Comparison of ENCODE assay signal across 15 cellular contexts in the genomic region with DNA sequence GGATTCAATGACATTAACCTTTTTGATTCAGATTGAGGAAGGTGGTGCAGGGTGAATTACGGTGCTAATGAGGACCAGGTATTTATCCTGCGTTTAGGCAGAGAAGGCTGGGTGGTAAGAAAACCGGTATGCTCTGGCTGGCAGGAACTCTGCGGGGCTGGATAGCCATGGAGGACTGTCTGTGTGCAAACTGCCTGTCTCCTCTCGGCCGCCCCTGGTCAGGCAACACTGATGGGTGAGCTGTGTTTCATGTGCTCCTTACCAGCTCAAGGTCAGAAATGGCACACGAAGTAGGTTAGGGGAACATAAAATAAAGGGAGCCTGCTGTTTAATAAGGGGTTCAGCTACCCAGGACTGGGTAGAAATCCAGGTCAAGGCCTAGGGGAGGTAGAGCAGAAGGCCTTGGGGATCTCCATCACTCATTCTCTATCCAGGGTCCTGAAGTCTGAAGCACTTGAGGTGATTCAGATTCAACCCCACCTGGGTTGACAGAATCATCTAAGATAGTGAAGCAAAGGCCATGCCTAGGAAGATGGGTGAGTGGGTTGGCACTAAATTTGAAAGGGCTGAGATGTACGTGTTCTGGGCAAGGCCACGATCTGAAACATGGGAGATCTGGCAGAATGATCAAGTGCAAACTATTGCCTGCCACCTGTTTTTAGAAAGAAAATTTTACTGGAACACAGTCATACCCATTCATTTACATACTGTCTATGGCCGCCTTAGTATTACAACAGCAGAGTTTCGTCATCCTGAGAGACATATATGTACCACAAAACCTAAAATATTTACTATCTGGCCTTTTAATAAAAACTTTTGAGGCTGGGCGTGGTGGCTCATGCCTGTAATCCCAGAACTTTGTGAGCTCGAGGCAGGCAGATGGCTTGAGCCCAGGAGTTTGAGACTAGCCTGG.
DNase-seq lines count a peak whose midpoint lies in the region; ATAC-seq and TF ChIP-seq lines count a peak whose summit lies in the region.
"Had no signal": no experiment of that assay in that cellular context is flagged by ENCODE, and none has a peak within 500 bp of the region (broad histone marks: within the 10 kb centered on the region; RNA-seq: fewer than 3 reads in every experiment).

No MANE protein-coding gene starts in this region.

- no peak for ATAC-seq in activated naive CD4-positive, alpha-beta T cell treated with anti-CD3 and anti-CD28 coated beads, Interleukin-2, amount 50 U/mL, for 72 hours
- ATAC-seq in GM18907 (IDR thresholded peaks at IDR 0.05; ENCODE audit: unreplicated experiment), result no peak
- ATAC-seq: stimulated activated memory B cell treated with anti-CD40 and anti-IgM and Interleukin-4, amounts not matched to agents 10 μg/mL and 1 μg/mL and 100 μg/mL, for 72 hours had no signal

- DNase-seq in HCEC 1CT (peak; percentile 50), fibroblast of mammary gland (ENCODE audit: low read depth) (peak; percentile 25), neural progenitor cell (ENCODE audit: low spot score) (peak; percentile 39), posterior cingulate gyrus (no peak)
- DNase-seq in activated naive CD4-positive, alpha-beta T cell treated with anti-CD3 and anti-CD28 coated beads, Interleukin-2, amount 50 U/mL, for 72 hours (ENCODE audit: low spot score in 2 of 2), result no peak
- DNase-seq: activated CD4-positive, alpha-beta memory T cell treated with anti-CD3 and anti-CD28 coated beads for 36 hours; activated T-cell treated with anti-CD3 and anti-CD28 coated beads, Interleukin-2, amount 50 U/mL, for 48 hours; central memory CD4-positive, alpha-beta T cell; GDM1; left ventricle myocardium inferior; NCI-H1105; thyroid gland had no signal

- H3K27ac ChIP-seq in neural progenitor cell, result no peak overlapping the region
- H3K27ac ChIP-seq: left ventricle myocardium inferior, thyroid gland had no signal

- no peak overlapping the region for H2AFZ ChIP-seq in neural progenitor cell (replicated peaks)

- intact Hi-C loops in posterior cingulate gyrus (cut with DNase I), result no loop called here

- no peak overlapping the region for H3K4me2 ChIP-seq in neural progenitor cell

- no peaks in the 10 kb centered on the region for H4K20me1 ChIP-seq in neural progenitor cell (ENCODE audit: low read depth)

- no peak overlapping the region for H3K4me3 Mint-ChIP-seq in neural progenitor cell
- H3K4me3 Mint-ChIP-seq: activated CD4-positive, alpha-beta memory T cell treated with anti-CD3 and anti-CD28 coated beads for 36 hours; stimulated activated memory B cell treated with anti-CD40 and anti-IgM and Interleukin-4, amounts not matched to agents 10 μg/mL and 1 μg/mL and 100 μg/mL, for 72 hours had no signal

- no peaks in the 10 kb centered on the region for H3K79me2 ChIP-seq in neural progenitor cell (ENCODE audit: low read depth)

- H3K36me3 ChIP-seq in neural progenitor cell, result no peaks in the 10 kb centered on the region
- H3K36me3 ChIP-seq: left ventricle myocardium inferior, thyroid gland had no signal

- peaks cover 7% of the 10 kb centered on the region for H3F3A ChIP-seq in neural progenitor cell (ENCODE audit: low read depth)

- H3K4me3 ChIP-seq in fibroblast of mammary gland (ENCODE audit: control insufficient read depth, low read depth, low read length), result no peak overlapping the region
- no peak overlapping the region for H3K4me3 ChIP-seq in neural progenitor cell
- H3K4me3 ChIP-seq: left ventricle myocardium inferior, thyroid gland had no signal

- H3K9me3 Mint-ChIP-seq in neural progenitor cell, result no peaks in the 10 kb centered on the region
- H3K9me3 Mint-ChIP-seq in activated naive CD4-positive, alpha-beta T cell treated with anti-CD3 and anti-CD28 coated beads, Interleukin-2, amount 50 U/mL, for 72 hours, result no peaks in the 10 kb centered on the region
- H3K9me3 Mint-ChIP-seq: activated CD4-positive, alpha-beta memory T cell treated with anti-CD3 and anti-CD28 coated beads for 36 hours; stimulated activated memory B cell treated with anti-CD40 and anti-IgM and Interleukin-4, amounts not matched to agents 10 μg/mL and 1 μg/mL and 100 μg/mL, for 72 hours had no signal

- peaks cover 2% of the 10 kb centered on the region for H3K27me3 Mint-ChIP-seq in neural progenitor cell (ENCODE audit: insufficient read depth, low read depth)
- H3K27me3 Mint-ChIP-seq: activated CD4-positive, alpha-beta memory T cell treated with anti-CD3 and anti-CD28 coated beads for 36 hours; stimulated activated memory B cell treated with anti-CD40 and anti-IgM and Interleukin-4, amounts not matched to agents 10 μg/mL and 1 μg/mL and 100 μg/mL, for 72 hours had no signal

- peaks cover 10% of the 10 kb centered on the region for H3K36me3 Mint-ChIP-seq in neural progenitor cell
- H3K36me3 Mint-ChIP-seq in activated naive CD4-positive, alpha-beta T cell treated with anti-CD3 and anti-CD28 coated beads, Interleukin-2, amount 50 U/mL, for 72 hours, result no peaks in the 10 kb centered on the region
- H3K36me3 Mint-ChIP-seq: activated CD4-positive, alpha-beta memory T cell treated with anti-CD3 and anti-CD28 coated beads for 36 hours had no signal

- no peak overlapping the region for H3K9ac ChIP-seq in neural progenitor cell

- peaks cover 13% of the 10 kb centered on the region for H3K4me1 Mint-ChIP-seq in neural progenitor cell

- H3K27me3 ChIP-seq in neural progenitor cell, result no peaks in the 10 kb centered on the region
- H3K27me3 ChIP-seq: thyroid gland had no signal

- TF ChIP-seq CTCF in fibroblast of mammary gland (conservative IDR thresholded peaks at IDR 0.05; ENCODE audit: control insufficient read depth, insufficient read depth, low read depth, low read length), result no peak
- TF ChIP-seq CTCF in neural progenitor cell (IDR thresholded peaks at IDR 0.05), result no peak

- peaks cover 19% of the 10 kb centered on the region for H3K4me1 ChIP-seq in neural progenitor cell
- H3K4me1 ChIP-seq: left ventricle myocardium inferior, thyroid gland had no signal

- H3K9me3 ChIP-seq in neural progenitor cell (ENCODE audit: low read depth), result no peaks in the 10 kb centered on the region
- H3K9me3 ChIP-seq: left ventricle myocardium inferior, thyroid gland had no signal

- H3K27ac Mint-ChIP-seq in neural progenitor cell, result no peak overlapping the region
- no peak overlapping the region for H3K27ac Mint-ChIP-seq in activated naive CD4-positive, alpha-beta T cell treated with anti-CD3 and anti-CD28 coated beads, Interleukin-2, amount 50 U/mL, for 72 hours
- H3K27ac Mint-ChIP-seq: activated CD4-positive, alpha-beta memory T cell treated with anti-CD3 and anti-CD28 coated beads for 36 hours; stimulated activated memory B cell treated with anti-CD40 and anti-IgM and Interleukin-4, amounts not matched to agents 10 μg/mL and 1 μg/mL and 100 μg/mL, for 72 hours had no signal

TF ChIP-seq in PFSK-1, 5 proteins besides CTCF, POLR2A, EP300 and RAD21:
- TF ChIP-seq TAF1 (IDR thresholded peaks at IDR 0.05; ENCODE audit: borderline replicate concordance, insufficient read depth, low read length), result no peak
- TF ChIP-seq, protein P1, sequence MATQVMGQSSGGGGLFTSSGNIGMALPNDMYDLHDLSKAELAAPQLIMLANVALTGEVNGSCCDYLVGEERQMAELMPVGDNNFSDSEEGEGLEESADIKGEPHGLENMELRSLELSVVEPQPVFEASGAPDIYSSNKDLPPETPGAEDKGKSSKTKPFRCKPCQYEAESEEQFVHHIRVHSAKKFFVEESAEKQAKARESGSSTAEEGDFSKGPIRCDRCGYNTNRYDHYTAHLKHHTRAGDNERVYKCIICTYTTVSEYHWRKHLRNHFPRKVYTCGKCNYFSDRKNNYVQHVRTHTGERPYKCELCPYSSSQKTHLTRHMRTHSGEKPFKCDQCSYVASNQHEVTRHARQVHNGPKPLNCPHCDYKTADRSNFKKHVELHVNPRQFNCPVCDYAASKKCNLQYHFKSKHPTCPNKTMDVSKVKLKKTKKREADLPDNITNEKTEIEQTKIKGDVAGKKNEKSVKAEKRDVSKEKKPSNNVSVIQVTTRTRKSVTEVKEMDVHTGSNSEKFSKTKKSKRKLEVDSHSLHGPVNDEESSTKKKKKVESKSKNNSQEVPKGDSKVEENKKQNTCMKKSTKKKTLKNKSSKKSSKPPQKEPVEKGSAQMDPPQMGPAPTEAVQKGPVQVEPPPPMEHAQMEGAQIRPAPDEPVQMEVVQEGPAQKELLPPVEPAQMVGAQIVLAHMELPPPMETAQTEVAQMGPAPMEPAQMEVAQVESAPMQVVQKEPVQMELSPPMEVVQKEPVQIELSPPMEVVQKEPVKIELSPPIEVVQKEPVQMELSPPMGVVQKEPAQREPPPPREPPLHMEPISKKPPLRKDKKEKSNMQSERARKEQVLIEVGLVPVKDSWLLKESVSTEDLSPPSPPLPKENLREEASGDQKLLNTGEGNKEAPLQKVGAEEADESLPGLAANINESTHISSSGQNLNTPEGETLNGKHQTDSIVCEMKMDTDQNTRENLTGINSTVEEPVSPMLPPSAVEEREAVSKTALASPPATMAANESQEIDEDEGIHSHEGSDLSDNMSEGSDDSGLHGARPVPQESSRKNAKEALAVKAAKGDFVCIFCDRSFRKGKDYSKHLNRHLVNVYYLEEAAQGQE (IDR thresholded peaks at IDR 0.05; ENCODE audit: insufficient read depth in 1 of 2, low read depth in 2 of 2, low read length in 2 of 2), result peak; percentile 46 to 90; a peak in 3 of 4 replicates
TF ChIP-seq in PFSK-1: peak in this region for 1.

Comparison
In these comparisons a context has a peak if more than half of its experiments do, and no peak if none do; other contexts are left out.
1. DNase-seq: peak in HCEC 1CT (single experiment), fibroblast of mammary gland (single experiment) and neural progenitor cell (single experiment); none in activated naive CD4-positive, alpha-beta T cell treated with anti-CD3 and anti-CD28 coated beads, Interleukin-2, amount 50 U/mL, for 72 hours (0 of 2) and posterior cingulate gyrus (0 of 10).